14 cellular contexts compared by ENCODE assay signal in the genomic region with DNA sequence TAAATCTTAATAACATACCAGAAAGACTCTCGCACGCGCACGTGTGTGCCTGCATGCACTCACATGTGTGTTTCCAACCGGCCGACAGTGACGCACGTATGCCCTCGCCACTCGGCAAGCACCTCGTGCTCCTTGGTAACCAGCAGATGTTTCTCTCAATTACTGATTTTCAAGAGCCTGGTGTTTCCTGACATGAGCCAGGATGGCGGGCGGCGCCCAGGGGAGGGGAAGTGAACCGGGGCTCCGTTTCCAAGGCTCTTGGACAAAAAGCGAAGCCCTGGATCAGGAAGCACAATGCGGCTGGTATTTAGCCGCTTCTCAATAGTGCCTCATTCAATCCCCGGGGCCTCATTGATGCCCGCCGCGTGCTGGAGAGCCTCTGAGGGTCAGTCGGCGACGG. TPM values are rescaled to one million over a fixed set of nuclear protein-coding genes. Genes with fewer than 3 reads are reported as not detected.
DNase-seq lines count a peak whose midpoint lies in the region; ATAC-seq and TF ChIP-seq lines count a peak whose summit lies in the region.
"Had no signal": no experiment of that assay in that cellular context is flagged by ENCODE, and none has a peak within 500 bp of the region (broad histone marks: within the 10 kb centered on the region; RNA-seq: fewer than 3 reads in every experiment).

No MANE protein-coding gene starts in this region.

- peak; percentile 94 for DNase-seq in DMS153 (lab: John Stamatoyannopoulos, UW)
- DNase-seq in NCI-H2196 (lab: John Stamatoyannopoulos, UW; ENCODE audit: unreplicated experiment): peak; percentile 79
- DNase-seq in fibroblast of mammary gland (ENCODE audit: low read depth): peak; percentile 12
- peak in 3 of 5 donors; percentile 31 to 65 (median 49) for DNase-seq in ovary
- DNase-seq in activated effector memory CD4-positive, alpha-beta T cell treated with Interleukin-2 at 50 U/mL for 16 hours: no peak
- DNase-seq in AML-193 (lab: John Stamatoyannopoulos, UW): no peak
- DNase-seq: DMS 273 treated with DMSO at 0.1 percent for 48 hours; GOT3; MG63; stimulated activated CD4-positive, alpha-beta T cell treated with anti-CD3 and anti-CD28 coated beads, Interleukin-4, amount 100 ng/mL, for 1 hour; SW 1271 had no signal

- 60 to 72% (median 69%) methylated on average over 26 of the region's 26 CpGs for WGBS in ovary, 3 donors

- no peak overlapping the region for H3K27ac ChIP-seq in ovary

- ATAC-seq in GM19467 (IDR thresholded peaks at IDR 0.05; ENCODE audit: unreplicated experiment) (no peak), GM21825 (IDR thresholded peaks at IDR 0.05; ENCODE audit: unreplicated experiment) (no peak)

- TF ChIP-seq EP300 in ovary (IDR thresholded peaks at IDR 0.05): no peak

- intact Hi-C loops in ovary (cut with DNase I): no loop called here

- no peak for TF ChIP-seq CTCF in fibroblast of mammary gland (conservative IDR thresholded peaks at IDR 0.05; ENCODE audit: control insufficient read depth, insufficient read depth, low read depth, low read length)
- TF ChIP-seq CTCF in ovary (IDR thresholded peaks at IDR 0.05): no peak

- no peaks in the 10 kb centered on the region for H3K9me3 ChIP-seq in ovary
- H3K9me3 ChIP-seq: MG63 had no signal

- no peak for TF ChIP-seq POLR2A in ovary (IDR thresholded peaks at IDR 0.05)

- H3K36me3 ChIP-seq in ovary: no peaks in the 10 kb centered on the region
- H3K36me3 ChIP-seq: MG63 had no signal

- no peaks in the 10 kb centered on the region for H3K27me3 ChIP-seq in ovary
- H3K27me3 ChIP-seq: MG63 had no signal

- H3K4me1 ChIP-seq in ovary (ENCODE audit: insufficient read depth): peaks cover 16% of the 10 kb centered on the region

- H3K4me3 ChIP-seq in fibroblast of mammary gland (ENCODE audit: control insufficient read depth, low read depth, low read length) (no peak overlapping the region), ovary (no peak overlapping the region)
- H3K4me3 ChIP-seq: MG63 had no signal

RNA-seq across cellular contexts. Expression of a gene that starts 37.7 kb away (rescaled TPM):
- 10 to 100 TPM in 5 of 7 donors, 1 to 10 TPM in 2; 2.7 to 73.4 (median 17.6) TPM for total RNA-seq in ovary
- polyA plus RNA-seq in ovary: 10 to 100 TPM; 14.6 to 28.5 TPM

RNA-seq across cellular contexts. Expression of a gene that starts 51.9 kb away (rescaled TPM):
- total RNA-seq in ovary: under 1 TPM in 3 of 7 donors, not detected in 4; 0.23 to 0.50 (median 0.24) TPM
- under 1 TPM; 0.12 to 0.92 TPM for polyA plus RNA-seq in ovary
- polyA plus RNA-seq: neural cell had no signal

Comparison
In these comparisons a context has a peak if more than half of its experiments do, and no peak if none do; other contexts are left out.
1. DNase-seq: peak in DMS153 (single experiment), NCI-H2196 (single experiment), fibroblast of mammary gland (single experiment) and ovary (3 of 5); none in activated effector memory CD4-positive, alpha-beta T cell treated with Interleukin-2 at 50 U/mL for 16 hours (single experiment) and AML-193 (0 of 2).